In the genomic region with DNA sequence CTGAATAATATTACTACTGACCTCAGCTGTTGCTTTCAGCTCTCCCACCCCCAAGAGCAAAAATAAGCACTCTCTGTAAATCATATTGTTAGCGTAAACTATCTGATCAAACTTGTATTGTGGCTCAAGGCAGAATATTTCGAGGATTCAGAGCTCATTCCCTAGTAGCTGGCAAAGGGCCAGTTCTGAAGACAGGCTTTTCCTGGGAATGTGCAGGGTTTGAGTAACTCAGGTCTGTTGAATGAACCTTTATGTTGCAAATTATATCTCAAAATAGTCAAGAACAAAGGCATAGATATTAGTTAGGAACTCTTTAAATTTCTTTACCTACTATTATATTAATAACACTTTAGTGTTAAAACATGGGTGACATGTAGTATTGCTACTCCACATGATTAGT, we compare ENCODE assay signal across 24 cellular contexts.
A peak's percentile ranks its signal among the peaks of the same experiment; 100 is the strongest.
DNase-seq lines count a peak whose midpoint lies in the region; ATAC-seq, FAIRE-seq and TF ChIP-seq lines count a peak whose summit lies in the region.
"Had no signal": no experiment of that assay in that cellular context is flagged by ENCODE, and none has a peak within 500 bp of the region (broad histone marks: within the 10 kb centered on the region; RNA-seq: fewer than 3 reads in every experiment).

No MANE protein-coding gene starts in this region.

- no peaks in the 10 kb centered on the region for H3K9me1 ChIP-seq in endothelial cell of umbilical vein (replicated peaks; ENCODE audit: control insufficient read depth, extremely low read depth, insufficient read depth, low read length)

- TF ChIP-seq CTCF in WTC11 (IDR thresholded peaks at IDR 0.05) (no peak), endothelial cell of umbilical vein (IDR thresholded peaks at IDR 0.05; ENCODE audit: extremely low read depth in 1 of 2, insufficient read depth in 1 of 2, low read depth in 1 of 2, low read length in 2 of 2) (no peak)

- H3K27me3 ChIP-seq in endothelial cell of umbilical vein (ENCODE audit: control insufficient read depth in 2 of 2, insufficient read depth in 2 of 2, low read length in 2 of 2), result no peaks in the 10 kb centered on the region
- H3K27me3 ChIP-seq: BLaER1, SJSA1 had no signal

- H2AFZ ChIP-seq in endothelial cell of umbilical vein (ENCODE audit: low read depth, low read length), result no peak overlapping the region

- H3K9me3 ChIP-seq in endothelial cell of umbilical vein (replicated peaks; ENCODE audit: control insufficient read depth, insufficient read depth, low read length), result no peaks in the 10 kb centered on the region
- H3K9me3 ChIP-seq: BLaER1, SJSA1 had no signal

- TF ChIP-seq POLR2A in endothelial cell of umbilical vein (IDR thresholded peaks at IDR 0.05; ENCODE audit: low read depth, low read length), result no peak

- H3K9ac ChIP-seq in endothelial cell of umbilical vein (replicated peaks; ENCODE audit: extremely low read depth, insufficient read depth, low read length), result no peak overlapping the region
- H3K9ac ChIP-seq: BLaER1 had no signal

- H3K36me3 Mint-ChIP-seq in WTC11, result no peaks in the 10 kb centered on the region
- H3K36me3 Mint-ChIP-seq: CD4-positive, CD25-positive, alpha-beta regulatory T cell had no signal

- no TSS peak for BruUV-seq in endothelial cell of umbilical vein (replicated peaks; lab: Mats Ljungman, UMichigan)

- no peaks in the 10 kb centered on the region for H3K9me3 Mint-ChIP-seq in WTC11

- H3K4me3 ChIP-seq in endothelial cell of umbilical vein (replicated peaks in 1 of 3; ENCODE audit: insufficient read depth in 1 of 3, low read depth in 1 of 3, low read length in 3 of 3), result no peak overlapping the region
- H3K4me3 ChIP-seq: BLaER1, SJSA1 had no signal

- no peaks in the 10 kb centered on the region for H3K79me2 ChIP-seq in endothelial cell of umbilical vein (ENCODE audit: control insufficient read depth, insufficient read depth, low read length)

- intact Hi-C loops in endothelial cell of umbilical vein (cut with micrococcal nuclease), result no loop called here

- no peaks in the 10 kb centered on the region for H3K27me3 Mint-ChIP-seq in WTC11 (ENCODE audit: low read depth)
- H3K27me3 Mint-ChIP-seq: CD4-positive, CD25-positive, alpha-beta regulatory T cell had no signal

- FAIRE-seq in endothelial cell of umbilical vein (lab: Jason Lieb, UNC), result no peak
- FAIRE-seq: GM19239, HTR-8/SVneo had no signal

- DNase-seq in NCI-H82 (lab: John Stamatoyannopoulos, UW) (peak; percentile 0), NCI-H82 treated with DMSO at 0.1 percent for 48 hours (lab: John Stamatoyannopoulos, UW; ENCODE audit: unreplicated experiment) (no peak), WTC11 (ENCODE audit: low spot score) (no peak), endothelial cell of umbilical vein (ENCODE audit: low read depth, low spot score) (peak; percentile 6), caudate nucleus (lab: John Stamatoyannopoulos, UW) (no peak), left lobe of liver (ENCODE audit: low spot score) (no peak), NCI-H1092 treated with DMSO at 0.1 percent for 48 hours (lab: John Stamatoyannopoulos, UW) (no peak)
- DNase-seq: CD4-positive, CD25-positive, alpha-beta regulatory T cell; DMS153; DND-41; KBM-7; MV-4-11; NCI-H1105 treated with DMSO at 0.1 percent for 48 hours; NCI-H146; NCI-H1930; NCI-H2227 treated with DMSO at 0.1 percent for 48 hours; NCI-H510A treated with DMSO at 0.1 percent for 48 hours; NCI-H774; Right ventricle myocardium superior; RPMI8226 had no signal

- H3K4me1 ChIP-seq in endothelial cell of umbilical vein (ENCODE audit: control insufficient read depth, extremely low read depth, insufficient read depth, low read length), result no peaks in the 10 kb centered on the region
- H3K4me1 ChIP-seq: BLaER1, SJSA1 had no signal

- H3K27ac Mint-ChIP-seq in WTC11, result 0 out of 2 replicates have a peak overlapping the region, but pooled peaks have one; percentile 1
- H3K27ac Mint-ChIP-seq: CD4-positive, CD25-positive, alpha-beta regulatory T cell had no signal

- H4K20me1 ChIP-seq in endothelial cell of umbilical vein (replicated peaks; ENCODE audit: control insufficient read depth, extremely low read depth, insufficient read depth, low read length), result no peaks in the 10 kb centered on the region
- H4K20me1 ChIP-seq: BLaER1 had no signal

- POLR2A ChIA-PET in WTC11 (lab: Charles Lee) (no interaction called here), endothelial cell of umbilical vein (lab: Charles Lee) (no interaction called here)

- no peaks in the 10 kb centered on the region for H3K36me3 ChIP-seq in endothelial cell of umbilical vein (ENCODE audit: control insufficient read depth in 2 of 2, extremely low read depth in 1 of 2, insufficient read depth in 2 of 2, low read length in 2 of 2)
- H3K36me3 ChIP-seq: BLaER1, SJSA1 had no signal

- H3K4me2 ChIP-seq in endothelial cell of umbilical vein (ENCODE audit: insufficient read depth, low read length), result no peak overlapping the region
- H3K4me2 ChIP-seq: BLaER1 had no signal

- 0 out of 2 replicates have a peak, but pooled peaks have one; percentile 24 for ATAC-seq in WTC11
- no peak for ATAC-seq in left lobe of liver

- CTCF ChIA-PET in WTC11 (lab: Charles Lee) (no interaction called here), endothelial cell of umbilical vein (lab: Charles Lee) (no interaction called here)

- dilution Hi-C loops in endothelial cell of umbilical vein (cut with MboI; ENCODE audit: extremely low pct_ligation_motif_present, low sequenced_read_pairs), result no loop called here

- H3K4me3 Mint-ChIP-seq in WTC11, result no peak overlapping the region
- H3K4me3 Mint-ChIP-seq: CD4-positive, CD25-positive, alpha-beta regulatory T cell had no signal

- H3K4me1 Mint-ChIP-seq in WTC11, result peaks cover 34% of the 10 kb centered on the region
- H3K4me1 Mint-ChIP-seq: CD4-positive, CD25-positive, alpha-beta regulatory T cell had no signal

- H3K27ac ChIP-seq in endothelial cell of umbilical vein (ENCODE audit: insufficient read depth, low read depth, low read length), result no peak overlapping the region
- no peak overlapping the region for H3K27ac ChIP-seq in caudate nucleus (ENCODE audit: low read depth, low read length)
- H3K27ac ChIP-seq: BLaER1, SJSA1 had no signal

TF ChIP-seq in WTC11, 78 proteins besides CTCF, POLR2A, EP300 and RAD21 (continues in another document):
- TF ChIP-seq ZNF396 (CRISPR knock-in tag; IDR thresholded peaks at IDR 0.05; ENCODE audit: borderline replicate concordance) (no peak), CREM (CRISPR knock-in tag; IDR thresholded peaks at IDR 0.05) (no peak), E2F1 (CRISPR knock-in tag; IDR thresholded peaks at IDR 0.05) (no peak), TCF7 (CRISPR knock-in tag; IDR thresholded peaks at IDR 0.05; ENCODE audit: low read depth) (no peak), EMX1 (CRISPR knock-in tag; IDR thresholded peaks at IDR 0.05) (no peak), IRF1 (CRISPR knock-in tag; IDR thresholded peaks at IDR 0.05) (no peak), MXD4 (CRISPR knock-in tag; IDR thresholded peaks at IDR 0.05; ENCODE audit: borderline replicate concordance) (no peak), FOXJ3 (CRISPR knock-in tag; IDR thresholded peaks at IDR 0.05; ENCODE audit: borderline replicate concordance) (no peak)

TF ChIP-seq in endothelial cell of umbilical vein, 7 proteins besides CTCF, POLR2A, EP300 and RAD21:
- TF ChIP-seq POLR2AphosphoS5 (IDR thresholded peaks at IDR 0.05; ENCODE audit: insufficient read depth, low read depth, low read length) (no peak), JUN (IDR thresholded peaks at IDR 0.05; ENCODE audit: borderline replicate concordance, insufficient read depth, insufficient read length, low read depth) (no peak), MYC (IDR thresholded peaks at IDR 0.05; ENCODE audit: low read depth, low read length) (no peak), FOS (IDR thresholded peaks at IDR 0.05; ENCODE audit: borderline replicate concordance, insufficient read depth, low read length) (no peak), GATA2 (IDR thresholded peaks at IDR 0.05; ENCODE audit: insufficient read depth, insufficient read length, low read depth, low read length) (no peak), EZH2 (IDR thresholded peaks at IDR 0.05; ENCODE audit: borderline replicate concordance, low read depth, low read length, severe bottlenecking) (no peak)
- TF ChIP-seq, protein P1, sequence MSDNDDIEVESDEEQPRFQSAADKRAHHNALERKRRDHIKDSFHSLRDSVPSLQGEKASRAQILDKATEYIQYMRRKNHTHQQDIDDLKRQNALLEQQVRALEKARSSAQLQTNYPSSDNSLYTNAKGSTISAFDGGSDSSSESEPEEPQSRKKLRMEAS (IDR thresholded peaks at IDR 0.05; ENCODE audit: insufficient read depth, insufficient read length), result no peak

Comparison
In these comparisons a context has a peak if more than half of its experiments do, and no peak if none do; other contexts are left out.
1. DNase-seq: peak in NCI-H82 (single experiment) and endothelial cell of umbilical vein (single experiment); none in NCI-H82 treated with DMSO at 0.1 percent for 48 hours (single experiment), WTC11 (single experiment), caudate nucleus (0 of 61), left lobe of liver (single experiment) and NCI-H1092 treated with DMSO at 0.1 percent for 48 hours (single experiment).